18 cellular contexts compared by ENCODE assay signal in genomic region chr9:115553082-115553481, GRCh38.
A peak's percentile ranks its signal among the peaks of the same experiment; 100 is the strongest.
DNase-seq lines count a peak whose midpoint lies in the region; ATAC-seq and TF ChIP-seq lines count a peak whose summit lies in the region.
"Had no signal": no experiment of that assay in that cellular context is flagged by ENCODE, and none has a peak within 500 bp of the region (broad histone marks: within the 10 kb centered on the region; RNA-seq: fewer than 3 reads in every experiment).

No MANE protein-coding gene starts in this region.

- H3K9ac ChIP-seq in GM23248 (no peak overlapping the region), SK-N-MC (ENCODE audit: insufficient read length) (no peak overlapping the region), neural progenitor cell (no peak overlapping the region)

- 65 to 78% methylated on average over 1 of the region's 1 CpG for WGBS in GM23248 (ENCODE audit: low coverage in 1 of 2, low lambda C conversion rate in 2 of 2, missing lambda C conversion rate in 2 of 2), 2 experiments

- DNase-seq in GM23248: peak; percentile 2
- no peak for DNase-seq in SK-N-MC (ENCODE audit: low read depth, low spot score)
- peak; percentile 60 for DNase-seq in fibroblast of the aortic adventitia (ENCODE audit: low read depth)
- peak; percentile 14 for DNase-seq in neural progenitor cell (ENCODE audit: low spot score)
- DNase-seq in osteoblast (ENCODE audit: insufficient read length, low spot score, missing footprints): no peak
- no peak for DNase-seq in activated CD4-positive, alpha-beta T cell treated with anti-CD3 and anti-CD28 coated beads for 48 hours
- DNase-seq: EL, NCI-H1105, NCI-H146, NCI-H2029, NCI-H2171, NCI-H526, OCI-M1 had no signal

- H3K4me3 Mint-ChIP-seq in neural progenitor cell: no peak overlapping the region
- H3K4me3 Mint-ChIP-seq in stimulated activated memory B cell treated with anti-CD40 and anti-IgM and Interleukin-4, amounts not matched to agents 10 μg/mL and 1 μg/mL and 100 μg/mL, for 72 hours: no peak overlapping the region
- H3K4me3 Mint-ChIP-seq: B cell, CD14-positive monocyte had no signal

- no peak for TF ChIP-seq CTCF in fibroblast of the aortic adventitia (IDR thresholded peaks at IDR 0.05; ENCODE audit: insufficient read depth, low read length)
- TF ChIP-seq CTCF in neural progenitor cell (IDR thresholded peaks at IDR 0.05): no peak
- no peak for TF ChIP-seq CTCF in osteoblast (IDR thresholded peaks at IDR 0.05; ENCODE audit: extremely low read depth, low read depth, low read length)

- H4K20me1 ChIP-seq in GM23248 (ENCODE audit: insufficient read depth): no peaks in the 10 kb centered on the region
- no peaks in the 10 kb centered on the region for H4K20me1 ChIP-seq in neural progenitor cell (ENCODE audit: low read depth)
- H4K20me1 ChIP-seq in osteoblast (ENCODE audit: insufficient read depth, low read length): no peaks in the 10 kb centered on the region

- peaks cover 21% of the 10 kb centered on the region for H3F3A ChIP-seq in GM23248 (ENCODE audit: insufficient read depth)
- H3F3A ChIP-seq in neural progenitor cell (ENCODE audit: low read depth): no peaks in the 10 kb centered on the region

- no peaks in the 10 kb centered on the region for H3K36me3 ChIP-seq in GM23248 (ENCODE audit: low read depth)
- no peaks in the 10 kb centered on the region for H3K36me3 ChIP-seq in SK-N-MC (ENCODE audit: insufficient read depth, low read length)
- no peaks in the 10 kb centered on the region for H3K36me3 ChIP-seq in neural progenitor cell
- no peaks in the 10 kb centered on the region for H3K36me3 ChIP-seq in osteoblast (ENCODE audit: insufficient read depth, low read length)

- H3K4me3 ChIP-seq in GM23248 (no peak overlapping the region), SK-N-MC (no peak overlapping the region), fibroblast of the aortic adventitia (ENCODE audit: low read depth, low read length) (no peak overlapping the region), neural progenitor cell (no peak overlapping the region), osteoblast (ENCODE audit: insufficient read depth, low read length) (no peak overlapping the region)

- H2AFZ ChIP-seq in GM23248 (no peak overlapping the region), neural progenitor cell (replicated peaks) (no peak overlapping the region), osteoblast (ENCODE audit: low read length) (no peak overlapping the region)

- H3K9me3 ChIP-seq in GM23248 (ENCODE audit: low read depth) (no peaks in the 10 kb centered on the region), SK-N-MC (ENCODE audit: low read depth, low read length) (peaks cover 6% of the 10 kb centered on the region; the same call in 1 of the 2 replicates), neural progenitor cell (ENCODE audit: low read depth) (peaks cover 5% of the 10 kb centered on the region), osteoblast (ENCODE audit: low read depth, low read length) (peaks cover 3% of the 10 kb centered on the region)

- H3K4me2 ChIP-seq in GM23248 (ENCODE audit: unreplicated experiment) (no peak overlapping the region), neural progenitor cell (no peak overlapping the region), osteoblast (ENCODE audit: insufficient read depth, low read length) (no peak overlapping the region)

- no peak overlapping the region for H3K27ac ChIP-seq in GM23248
- H3K27ac ChIP-seq in SK-N-MC: peak overlapping the region; percentile 4; the same call in 1 of the 2 replicates
- no peak overlapping the region for H3K27ac ChIP-seq in neural progenitor cell
- H3K27ac ChIP-seq in osteoblast (ENCODE audit: low read depth, low read length): no peak overlapping the region

- no peaks in the 10 kb centered on the region for H3K9me2 ChIP-seq in GM23248 (ENCODE audit: insufficient read depth)

- no peaks in the 10 kb centered on the region for H3K27me3 ChIP-seq in GM23248 (replicated peaks; ENCODE audit: insufficient read depth)
- no peaks in the 10 kb centered on the region for H3K27me3 ChIP-seq in neural progenitor cell
- no peaks in the 10 kb centered on the region for H3K27me3 ChIP-seq in osteoblast (ENCODE audit: insufficient read depth, low read length)

- H3K4me1 ChIP-seq in GM23248 (ENCODE audit: insufficient read depth) (peaks cover 28% of the 10 kb centered on the region), neural progenitor cell (peaks cover 7% of the 10 kb centered on the region), osteoblast (ENCODE audit: insufficient read depth, low read length) (peaks cover 3% of the 10 kb centered on the region)

- no peaks in the 10 kb centered on the region for H3K27me3 Mint-ChIP-seq in neural progenitor cell (ENCODE audit: insufficient read depth, low read depth)
- H3K27me3 Mint-ChIP-seq in stimulated activated memory B cell treated with anti-CD40 and anti-IgM and Interleukin-4, amounts not matched to agents 10 μg/mL and 1 μg/mL and 100 μg/mL, for 72 hours: peaks cover 13% of the 10 kb centered on the region

- peaks cover 34% of the 10 kb centered on the region for H3K9me3 Mint-ChIP-seq in neural progenitor cell
- H3K9me3 Mint-ChIP-seq in stimulated activated memory B cell treated with anti-CD40 and anti-IgM and Interleukin-4, amounts not matched to agents 10 μg/mL and 1 μg/mL and 100 μg/mL, for 72 hours: peaks cover 18% of the 10 kb centered on the region

- no peaks in the 10 kb centered on the region for H3K4me1 Mint-ChIP-seq in neural progenitor cell
- H3K4me1 Mint-ChIP-seq in stimulated activated memory B cell treated with anti-CD40 and anti-IgM and Interleukin-4, amounts not matched to agents 10 μg/mL and 1 μg/mL and 100 μg/mL, for 72 hours: no peaks in the 10 kb centered on the region
- H3K4me1 Mint-ChIP-seq: B cell, CD14-positive monocyte, IgD-negative memory B cell had no signal

- no peak for ATAC-seq in stimulated activated memory B cell treated with anti-CD40 and anti-IgM and Interleukin-4, amounts not matched to agents 10 μg/mL and 1 μg/mL and 100 μg/mL, for 72 hours
- ATAC-seq: HCT116 had no signal

- in situ Hi-C loops in GM23248 (cut with MboI): no loop called here

- H3K79me2 ChIP-seq in GM23248 (ENCODE audit: insufficient read depth) (no peaks in the 10 kb centered on the region), neural progenitor cell (ENCODE audit: low read depth) (no peaks in the 10 kb centered on the region), osteoblast (ENCODE audit: insufficient read depth, low read length) (no peaks in the 10 kb centered on the region)

- no peak overlapping the region for H3K27ac Mint-ChIP-seq in neural progenitor cell
- no peak overlapping the region for H3K27ac Mint-ChIP-seq in stimulated activated memory B cell treated with anti-CD40 and anti-IgM and Interleukin-4, amounts not matched to agents 10 μg/mL and 1 μg/mL and 100 μg/mL, for 72 hours
- H3K27ac Mint-ChIP-seq: B cell, CD14-positive monocyte, IgD-negative memory B cell had no signal

- peaks cover 2% of the 10 kb centered on the region for H3K36me3 Mint-ChIP-seq in neural progenitor cell
- no peaks in the 10 kb centered on the region for H3K36me3 Mint-ChIP-seq in stimulated activated memory B cell treated with anti-CD40 and anti-IgM and Interleukin-4, amounts not matched to agents 10 μg/mL and 1 μg/mL and 100 μg/mL, for 72 hours
- H3K36me3 Mint-ChIP-seq: CD14-positive monocyte, IgD-negative memory B cell had no signal

Comparison
In these comparisons a context has a peak if more than half of its experiments do, and no peak if none do; other contexts are left out.
1. DNase-seq: peak in GM23248 (single experiment), fibroblast of the aortic adventitia (single experiment) and neural progenitor cell (single experiment); none in SK-N-MC (single experiment), osteoblast (single experiment) and activated CD4-positive, alpha-beta T cell treated with anti-CD3 and anti-CD28 coated beads for 48 hours (single experiment).